Comparison of ENCODE assay signal across 15 cellular contexts in genomic region chr7:66626236-66626957, GRCh38. TPM values are rescaled to one million over a fixed set of nuclear protein-coding genes. Genes with fewer than 3 reads are reported as not detected.
DNase-seq lines count a peak whose midpoint lies in the region; ATAC-seq and TF ChIP-seq lines count a peak whose summit lies in the region.
"Had no signal": no experiment of that assay in that cellular context is flagged by ENCODE, and none has a peak within 500 bp of the region (broad histone marks: within the 10 kb centered on the region; RNA-seq: fewer than 3 reads in every experiment).

No MANE protein-coding gene starts in this region.

- peak overlapping the region; percentile 66 for H3K4me3 Mint-ChIP-seq in activated T-cell treated with anti-CD3 and anti-CD28 coated beads, Interleukin-2, amount 50 U/mL, for 4 hours
- peak overlapping the region in 1 of 2 donors; percentile 77 for H3K4me3 Mint-ChIP-seq in activated T-cell treated with anti-CD3 and anti-CD28 coated beads, Interleukin-2, amount 50 U/mL, for 72 hours
- peak overlapping the region; percentile 24 to 75 (median 66) for H3K4me3 Mint-ChIP-seq in T-cell

- no peak for TF ChIP-seq POLR2A in gastroesophageal sphincter (IDR thresholded peaks at IDR 0.05)
- TF ChIP-seq POLR2A in stomach (IDR thresholded peaks at IDR 0.05) = no peak

- CTCF ChIA-PET in T-cell (lab: Charles Lee) = interaction anchor here (0.6 kb wide), 2 partner anchors 19 to 120 kb away, joined by 4 to 5 read pairs; no protein-coding TSS in a partner anchor

- POLR2A ChIA-PET in T-cell (lab: Charles Lee) = interaction anchor here (0.6 to 2.5 kb wide), 4 partner anchors 15 to 218 kb away, joined by 3 to 14 read pairs (median 6); no protein-coding TSS in a partner anchor

- no peaks in the 10 kb centered on the region for H3K36me3 Mint-ChIP-seq in activated T-cell treated with anti-CD3 and anti-CD28 coated beads, Interleukin-2, amount 50 U/mL, for 4 hours (ENCODE audit: insufficient read depth)
- H3K36me3 Mint-ChIP-seq in activated T-cell treated with anti-CD3 and anti-CD28 coated beads, Interleukin-2, amount 50 U/mL, for 72 hours (ENCODE audit: insufficient read depth in 2 of 2) = no peaks in the 10 kb centered on the region
- H3K36me3 Mint-ChIP-seq in T-cell = no peaks in the 10 kb centered on the region

- H3K4me1 Mint-ChIP-seq in activated T-cell treated with anti-CD3 and anti-CD28 coated beads, Interleukin-2, amount 50 U/mL, for 4 hours (ENCODE audit: low read depth) = peaks cover 24% of the 10 kb centered on the region
- H3K4me1 Mint-ChIP-seq in activated T-cell treated with anti-CD3 and anti-CD28 coated beads, Interleukin-2, amount 50 U/mL, for 72 hours (ENCODE audit: low read depth) = peaks cover 30% of the 10 kb centered on the region
- peaks cover 23 to 30% (median 27%) of the 10 kb centered on the region in 3 donors for H3K4me1 Mint-ChIP-seq in T-cell

- H3K27ac Mint-ChIP-seq in activated T-cell treated with anti-CD3 and anti-CD28 coated beads, Interleukin-2, amount 50 U/mL, for 72 hours = no peak overlapping the region
- no peak overlapping the region for H3K27ac Mint-ChIP-seq in T-cell

- H3K9me3 ChIP-seq in gastroesophageal sphincter (no peaks in the 10 kb centered on the region), stomach (no peaks in the 10 kb centered on the region)
- H3K9me3 ChIP-seq: colonic mucosa, tibial nerve had no signal

- no peaks in the 10 kb centered on the region for H3K9me3 Mint-ChIP-seq in activated T-cell treated with anti-CD3 and anti-CD28 coated beads, Interleukin-2, amount 50 U/mL, for 4 hours
- no peaks in the 10 kb centered on the region for H3K9me3 Mint-ChIP-seq in activated T-cell treated with anti-CD3 and anti-CD28 coated beads, Interleukin-2, amount 50 U/mL, for 72 hours
- no peaks in the 10 kb centered on the region for H3K9me3 Mint-ChIP-seq in T-cell
- H3K9me3 Mint-ChIP-seq: activated CD4-positive, alpha-beta memory T cell treated with anti-CD3 and anti-CD28 coated beads, Interleukin-2, amount 10 ng/mL, durations not matched to agents 7 days and 5 days had no signal

- peaks cover 0 to 31% (median 0%) of the 10 kb centered on the region in 3 donors for H3K4me1 ChIP-seq in gastroesophageal sphincter
- peaks cover 8 to 34% (median 21%) of the 10 kb centered on the region in 4 donors for H3K4me1 ChIP-seq in stomach

- DNase-seq in activated T-cell treated with anti-CD3 and anti-CD28 coated beads, Interleukin-2, amount 50 U/mL, for 4 hours = no peak
- DNase-seq in activated T-cell treated with anti-CD3 and anti-CD28 coated beads, Interleukin-2, amount 50 U/mL, for 72 hours = no peak
- DNase-seq in T-cell (no peak), stomach (no peak)
- DNase-seq in activated naive CD4-positive, alpha-beta T cell (lab: John Stamatoyannopoulos, UW) = no peak
- DNase-seq: activated CD4-positive, alpha-beta memory T cell treated with anti-CD3 and anti-CD28 coated beads, Interleukin-2, amount 10 ng/mL, durations not matched to agents 7 days and 5 days; colonic mucosa; NCI-H510A; stimulated activated CD4-positive, alpha-beta T cell treated with anti-CD3 and anti-CD28 coated beads, Interleukin-12 subunit alpha, Interleukin-12 subunit beta, amount 100 ng/mL, for 4 hours; T-helper 9 cell had no signal

- intact Hi-C loops in stomach (cut with DNase I; ENCODE audit: low total_unique reads) = no loop called here

- H3K27ac ChIP-seq in gastroesophageal sphincter (peak overlapping the region; percentile 45 to 99 (median 97)), stomach (peak overlapping the region in 3 of 5 donors; percentile 92 to 99 (median 97))
- H3K27ac ChIP-seq: colonic mucosa had no signal

- H3K4me3 ChIP-seq in gastroesophageal sphincter = no peak overlapping the region
- H3K4me3 ChIP-seq in stomach = no peak overlapping the region
- H3K4me3 ChIP-seq: colonic mucosa, tibial nerve had no signal

- H3K27me3 Mint-ChIP-seq in activated T-cell treated with anti-CD3 and anti-CD28 coated beads, Interleukin-2, amount 50 U/mL, for 4 hours (ENCODE audit: low read depth) = no peaks in the 10 kb centered on the region
- no peaks in the 10 kb centered on the region for H3K27me3 Mint-ChIP-seq in activated T-cell treated with anti-CD3 and anti-CD28 coated beads, Interleukin-2, amount 50 U/mL, for 72 hours (ENCODE audit: low read depth)
- H3K27me3 Mint-ChIP-seq in T-cell = no peaks in the 10 kb centered on the region
- H3K27me3 Mint-ChIP-seq: activated CD4-positive, alpha-beta memory T cell treated with anti-CD3 and anti-CD28 coated beads, Interleukin-2, amount 10 ng/mL, durations not matched to agents 7 days and 5 days had no signal

- no peak for ATAC-seq in activated T-cell treated with anti-CD3 and anti-CD28 coated beads, Interleukin-2, amount 50 U/mL, for 4 hours
- no peak for ATAC-seq in activated T-cell treated with anti-CD3 and anti-CD28 coated beads, Interleukin-2, amount 50 U/mL, for 72 hours (replicated peaks in 1 of 2)
- ATAC-seq in T-cell (replicated peaks in 1 of 4) = no peak
- ATAC-seq in gastroesophageal sphincter = no peak
- no peak for ATAC-seq in HG03469 (IDR thresholded peaks at IDR 0.05; ENCODE audit: unreplicated experiment)
- ATAC-seq in HG02884 (IDR thresholded peaks at IDR 0.05; ENCODE audit: unreplicated experiment) = no peak
- ATAC-seq: HCT116 had no signal

- no peaks in the 10 kb centered on the region for H3K27me3 ChIP-seq in gastroesophageal sphincter
- H3K27me3 ChIP-seq in stomach = no peaks in the 10 kb centered on the region
- H3K27me3 ChIP-seq: colonic mucosa, tibial nerve had no signal

- TF ChIP-seq EP300 in gastroesophageal sphincter (IDR thresholded peaks at IDR 0.05) = no peak
- no peak for TF ChIP-seq EP300 in stomach (IDR thresholded peaks at IDR 0.05)

- no peak for TF ChIP-seq CTCF in gastroesophageal sphincter (IDR thresholded peaks at IDR 0.05)
- TF ChIP-seq CTCF in stomach (IDR thresholded peaks at IDR 0.05) = no peak

- 32 to 73% methylated on average over 2 to 4 of the region's 4 CpGs for WGBS in gastroesophageal sphincter (ENCODE audit: low coverage in 1 of 2), 2 donors
- 79 to 94% (median 85%) methylated on average over 4 of the region's 4 CpGs for WGBS in stomach, 5 donors

- no peaks in the 10 kb centered on the region for H3K36me3 ChIP-seq in gastroesophageal sphincter
- H3K36me3 ChIP-seq in stomach = no peaks in the 10 kb centered on the region
- H3K36me3 ChIP-seq: colonic mucosa, tibial nerve had no signal

RNA-seq across cellular contexts. Expression of gene KCTD7, which starts 2.3 kb away (rescaled TPM):
- 1 to 10 TPM; 3.1 to 3.9 (median 3.6) TPM for total RNA-seq in activated T-cell treated with anti-CD3 and anti-CD28 coated beads, Interleukin-2, amount 50 U/mL, for 4 hours
- 10 to 100 TPM; 12.2 to 14.9 TPM for total RNA-seq in activated T-cell treated with anti-CD3 and anti-CD28 coated beads, Interleukin-2, amount 50 U/mL, for 72 hours
- total RNA-seq in T-cell = 10 to 100 TPM; 23.1 to 44.3 (median 39.3) TPM
- 10 to 100 TPM; 13.7 to 27.9 (median 18.3) TPM for total RNA-seq in gastroesophageal sphincter
- total RNA-seq in stomach = 10 to 100 TPM in 2 of 5 donors, 1 to 10 TPM in 3; 1.7 to 17.5 (median 7.4) TPM
- 1 to 10 TPM; 2.7 to 5.0 (median 4.0) TPM for polyA plus RNA-seq in stomach
